In the genomic region with DNA sequence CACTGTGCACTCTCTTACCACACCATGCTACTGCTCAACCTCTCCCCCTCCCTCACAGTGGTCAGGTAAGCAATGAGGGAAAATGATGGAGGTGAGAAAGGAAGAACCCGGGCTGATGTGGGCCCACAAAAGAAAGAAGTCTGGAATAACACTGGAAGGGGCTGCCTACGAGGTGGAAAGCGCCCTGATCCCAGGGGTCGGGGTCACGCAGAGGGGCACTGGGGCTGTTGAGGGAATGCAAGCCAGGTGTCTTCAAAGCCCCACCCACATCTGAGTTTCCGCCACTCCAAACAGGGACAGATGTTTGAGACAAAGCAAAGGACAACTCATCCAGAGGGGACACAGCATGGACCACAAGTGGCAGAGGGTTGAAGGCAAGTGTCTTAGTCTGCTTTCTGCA, we compare ENCODE assay signal across 1 cellular context.
TF ChIP-seq lines count a peak whose summit lies in the region.

No MANE protein-coding gene starts in this region.

TF ChIP-seq in IMR-90, 13 proteins besides CTCF, POLR2A, EP300 and RAD21:
- TF ChIP-seq, protein P1, sequence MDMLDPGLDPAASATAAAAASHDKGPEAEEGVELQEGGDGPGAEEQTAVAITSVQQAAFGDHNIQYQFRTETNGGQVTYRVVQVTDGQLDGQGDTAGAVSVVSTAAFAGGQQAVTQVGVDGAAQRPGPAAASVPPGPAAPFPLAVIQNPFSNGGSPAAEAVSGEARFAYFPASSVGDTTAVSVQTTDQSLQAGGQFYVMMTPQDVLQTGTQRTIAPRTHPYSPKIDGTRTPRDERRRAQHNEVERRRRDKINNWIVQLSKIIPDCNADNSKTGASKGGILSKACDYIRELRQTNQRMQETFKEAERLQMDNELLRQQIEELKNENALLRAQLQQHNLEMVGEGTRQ (IDR thresholded peaks at IDR 0.05; ENCODE audit: low read depth, low read length): no peak
- TF ChIP-seq SMC3 (IDR thresholded peaks at IDR 0.05; ENCODE audit: low read depth, low read length): no peak
- TF ChIP-seq MXI1 (IDR thresholded peaks at IDR 0.05; ENCODE audit: borderline replicate concordance, low read depth, low read length): no peak
- TF ChIP-seq MAFK (IDR thresholded peaks at IDR 0.05; ENCODE audit: low read depth, low read length): no peak
- TF ChIP-seq MAZ (IDR thresholded peaks at IDR 0.05; ENCODE audit: borderline replicate concordance, low read depth, low read length): no peak
- TF ChIP-seq BHLHE40 (IDR thresholded peaks at IDR 0.05; ENCODE audit: low read depth, low read length): no peak
- TF ChIP-seq FOS (IDR thresholded peaks at IDR 0.05; ENCODE audit: low read depth, low read length): no peak
- no peak for TF ChIP-seq CHD1 (IDR thresholded peaks at IDR 0.05; ENCODE audit: low read depth, low read length)
